15 cellular contexts compared by ENCODE assay signal in the genomic region with DNA sequence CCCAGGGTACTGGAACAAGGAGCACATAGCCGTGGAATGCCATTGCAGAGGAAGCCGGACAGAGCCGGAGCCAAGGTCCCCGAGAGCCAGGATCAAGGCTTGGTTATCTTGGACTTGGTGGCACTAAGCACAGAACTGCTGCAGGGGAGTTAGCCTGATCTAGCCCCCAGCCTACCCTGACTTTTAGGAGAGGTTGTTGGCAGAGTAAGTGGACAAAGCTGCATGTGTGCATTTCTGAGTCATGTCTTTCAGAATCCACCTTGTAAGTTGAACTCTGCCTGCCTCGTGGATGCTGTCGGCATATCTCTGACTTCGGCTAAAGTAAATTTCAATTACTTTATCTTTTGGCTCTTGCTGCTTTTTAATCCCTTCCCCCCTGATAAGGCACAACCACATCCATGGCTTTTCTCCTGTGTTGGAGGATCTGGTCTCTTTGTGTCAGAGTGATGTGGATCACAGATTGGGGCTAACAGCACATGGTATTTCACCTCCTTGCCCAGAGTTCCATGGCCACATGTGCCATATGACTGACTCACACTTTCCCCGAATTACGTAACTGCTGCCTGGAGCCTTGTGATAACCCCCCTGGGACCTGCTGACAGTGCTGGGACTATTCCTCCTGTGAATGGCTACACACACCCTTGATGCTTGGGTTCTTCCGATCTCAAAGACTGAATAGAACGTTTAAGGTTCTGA.
DNase-seq lines count a peak whose midpoint lies in the region; ATAC-seq, FAIRE-seq and TF ChIP-seq lines count a peak whose summit lies in the region.
"Had no signal": no experiment of that assay in that cellular context is flagged by ENCODE, and none has a peak within 500 bp of the region (broad histone marks: within the 10 kb centered on the region; RNA-seq: fewer than 3 reads in every experiment).

No MANE protein-coding gene starts in this region.

- peaks cover 26% of the 10 kb centered on the region for H3K4me1 ChIP-seq in A549
- no peaks in the 10 kb centered on the region for H3K4me1 ChIP-seq in GM12878 (ENCODE audit: control insufficient read depth, insufficient read depth, low read length)

- H3K27me3 ChIP-seq in GM12878 (replicated peaks in 1 of 2; ENCODE audit: control insufficient read depth in 2 of 2, insufficient read depth in 2 of 2, low read length in 1 of 2) = no peaks in the 10 kb centered on the region

- H3K4me2 ChIP-seq in A549 = peak overlapping the region; percentile 14; the same call in 2 of the 3 replicates
- no peak overlapping the region for H3K4me2 ChIP-seq in GM12878 (ENCODE audit: control insufficient read depth, insufficient read depth)

- no peak overlapping the region for H3K9ac ChIP-seq in GM12878 (ENCODE audit: control insufficient read depth, insufficient read depth, low read length)

- POLR2A ChIA-PET in A549 (lab: Yijun Ruan, JAX) (interaction anchor here (0.7 kb wide), 1 partner anchor 65 kb away, joined by 3 read pairs; no protein-coding TSS in a partner anchor), GM12878 (lab: Charles Lee) (no interaction called here)

- no peak for TF ChIP-seq EP300 in A549 (IDR thresholded peaks at IDR 0.05)
- no peak for TF ChIP-seq EP300 in GM12878 (IDR thresholded peaks at IDR 0.05; ENCODE audit: borderline replicate concordance in 1 of 2, control insufficient read depth in 1 of 2, low read depth in 2 of 2, low read length in 2 of 2)

- no peaks in the 10 kb centered on the region for H3K79me2 ChIP-seq in GM12878 (ENCODE audit: control insufficient read depth, insufficient read depth, low read length)

- TF ChIP-seq CTCF in A549 (IDR thresholded peaks at IDR 0.05) (no peak), HFF-Myc (IDR thresholded peaks at IDR 0.05; ENCODE audit: low read depth, low read length, missing control alignments) (no peak), GM12878 (IDR thresholded peaks at IDR 0.05 in 2 of 3, conservative IDR thresholded peaks at IDR 0.05 in 1 of 3; ENCODE audit: control insufficient read depth in 2 of 3, extremely low read depth in 1 of 3, insufficient read depth in 1 of 3, low read depth in 3 of 3, low read length in 3 of 3) (no peak)

- DNase-seq in A549 (ENCODE audit: low read depth in 1 of 2, low spot score in 1 of 2) = peak; percentile 9 to 40
- DNase-seq in HFF-Myc (ENCODE audit: extremely low read depth, low read depth) = peak; percentile 21
- DNase-seq in GM12878 (ENCODE audit: low read depth, low spot score) = no peak
- peak; percentile 36 for DNase-seq in iPS-NIHi7 (ENCODE audit: extremely low spot score)
- DNase-seq in HTR-8/SVneo (ENCODE audit: insufficient read length, low spot score) = no peak
- no peak for DNase-seq in immature natural killer cell
- DNase-seq: NCI-H748 treated with DMSO at 0.1 percent for 48 hours; stimulated activated CD4-positive, alpha-beta T cell treated with anti-CD3 and anti-CD28 coated beads, Interleukin-1b, Interleukin-23, amount 100 ng/mL, for 48 hours; stimulated activated naive B cell treated with anti-CD40 and anti-IgM and Interleukin-4, amounts not matched to agents 10 μg/mL and 1 μg/mL and 100 μg/mL, for 72 hours had no signal

- H3K36me3 ChIP-seq in GM12878 (ENCODE audit: control insufficient read depth in 2 of 2, insufficient read depth in 2 of 2, low read length in 1 of 2) = no peaks in the 10 kb centered on the region

- in situ Hi-C loops in GM12878 (cut with MboI) = no loop called here

- TF ChIP-seq RAD21 in A549 (conservative IDR thresholded peaks at IDR 0.05 in 1 of 2, IDR thresholded peaks at IDR 0.05 in 1 of 2) (no peak), GM12878 (IDR thresholded peaks at IDR 0.05; ENCODE audit: insufficient read depth, low read depth, low read length) (no peak)

- intact Hi-C loops in GM12878 (cut with micrococcal nuclease; ENCODE audit: unreplicated experiment) = no loop called here

- RAD21 ChIA-PET in GM12878 (lab: Charles Lee; ENCODE audit: unreplicated experiment) = no interaction called here

- BruUV-seq in GM12878 (replicated peaks; lab: Mats Ljungman, UMichigan) = no TSS peak

- no peak overlapping the region for H3K4me3 Mint-ChIP-seq in immature natural killer cell
- H3K4me3 Mint-ChIP-seq: activated naive CD8-positive, alpha-beta T cell; neural crest cell; stimulated activated naive B cell treated with anti-CD40 and anti-IgM and Interleukin-4, amounts not matched to agents 10 μg/mL and 1 μg/mL and 100 μg/mL, for 72 hours; T-helper 1 cell treated with Interleukin-12 subunit alpha and Interleukin-12 subunit beta and Interleukin-4 antibody, amounts not matched to agents 30 μg/mL and 1 μg/mL, for 36 hours had no signal

- no peak overlapping the region for H3K27ac Mint-ChIP-seq in immature natural killer cell
- H3K27ac Mint-ChIP-seq: activated naive CD8-positive, alpha-beta T cell; stimulated activated naive B cell treated with anti-CD40 and anti-IgM and Interleukin-4, amounts not matched to agents 10 μg/mL and 1 μg/mL and 100 μg/mL, for 72 hours; T-helper 1 cell treated with Interleukin-12 subunit alpha and Interleukin-12 subunit beta and Interleukin-4 antibody, amounts not matched to agents 30 μg/mL and 1 μg/mL, for 36 hours had no signal

- H3K4me3 ChIP-seq in A549 (no peak overlapping the region), HFF-Myc (replicated peaks; ENCODE audit: low read depth, low read length) (no peak overlapping the region), GM12878 (no peak overlapping the region)

- no peaks in the 10 kb centered on the region for H3K36me3 Mint-ChIP-seq in immature natural killer cell
- H3K36me3 Mint-ChIP-seq: activated naive CD8-positive, alpha-beta T cell; stimulated activated naive B cell treated with anti-CD40 and anti-IgM and Interleukin-4, amounts not matched to agents 10 μg/mL and 1 μg/mL and 100 μg/mL, for 72 hours had no signal

- ATAC-seq in A549 = peak; percentile 56 to 73
- no peak for ATAC-seq in GM12878
- no peak for ATAC-seq in GM18858 (IDR thresholded peaks at IDR 0.05; ENCODE audit: unreplicated experiment)
- no peak for ATAC-seq in GM21526 (IDR thresholded peaks at IDR 0.05; ENCODE audit: low FRiP score, unreplicated experiment)
- ATAC-seq: stimulated activated naive B cell treated with anti-CD40 and anti-IgM and Interleukin-4, amounts not matched to agents 10 μg/mL and 1 μg/mL and 100 μg/mL, for 72 hours had no signal

- 66% methylated on average over 11 of the region's 11 CpGs for WGBS in A549 (ENCODE audit: missing lambda C conversion rate)
- 37% methylated on average over 11 of the region's 11 CpGs for WGBS in GM12878 (ENCODE audit: insufficient coverage, insufficient replicate concordance, low lambda C conversion rate, missing lambda C conversion rate)

- CTCF ChIA-PET in A549 (lab: Yijun Ruan, JAX) = interaction anchor here (2.0 kb wide), 1 partner anchor 99 kb away, joined by 5 read pairs; no protein-coding TSS in a partner anchor
- CTCF ChIA-PET in GM12878 (lab: Yijun Ruan, JAX) = no interaction called here

- H2AFZ ChIP-seq in GM12878 (ENCODE audit: control insufficient read depth, low read depth, low read length) = no peak overlapping the region

- FAIRE-seq in A549 (lab: Jason Lieb, UNC) (no peak), GM12878 (lab: Jason Lieb, UNC) (no peak), HTR-8/SVneo (lab: Jason Lieb, UNC) (no peak)
- FAIRE-seq: islet of Langerhans had no signal

- peaks cover 0 to 5% (median 2%) of the 10 kb centered on the region in 3 donors for H3K27me3 Mint-ChIP-seq in immature natural killer cell (ENCODE audit: low read depth in 3 of 3)
- H3K27me3 Mint-ChIP-seq: activated naive CD8-positive, alpha-beta T cell had no signal

- H3K4me1 Mint-ChIP-seq in immature natural killer cell = no peaks in the 10 kb centered on the region
- H3K4me1 Mint-ChIP-seq: neural crest cell had no signal

- no peaks in the 10 kb centered on the region for H4K20me1 ChIP-seq in GM12878 (ENCODE audit: control insufficient read depth, insufficient read depth)

- H3K9me3 Mint-ChIP-seq in immature natural killer cell = peaks cover 0 to 2% (median 0%) of the 10 kb centered on the region in 6 donors
- H3K9me3 Mint-ChIP-seq: neural crest cell; stimulated activated naive B cell treated with anti-CD40 and anti-IgM and Interleukin-4, amounts not matched to agents 10 μg/mL and 1 μg/mL and 100 μg/mL, for 72 hours; T-helper 1 cell treated with Interleukin-12 subunit alpha and Interleukin-12 subunit beta and Interleukin-4 antibody, amounts not matched to agents 30 μg/mL and 1 μg/mL, for 36 hours had no signal

- TF ChIP-seq POLR2A in A549 (IDR thresholded peaks at IDR 0.05; ENCODE audit: low read length) (no peak), GM12878 (IDR thresholded peaks at IDR 0.05; ENCODE audit: low read depth, low read length) (no peak)

- H3K9me3 ChIP-seq in A549 = no peaks in the 10 kb centered on the region
- no peaks in the 10 kb centered on the region for H3K9me3 ChIP-seq in GM12878 (replicated peaks; ENCODE audit: control insufficient read depth, insufficient read depth, low read length)

- H3K27ac ChIP-seq in A549 = no peak overlapping the region
- no peak overlapping the region for H3K27ac ChIP-seq in GM12878 (ENCODE audit: control insufficient read depth, insufficient read depth)

- SMC1A ChIA-PET in GM12878 (lab: Charles Lee; ENCODE audit: uncharacterized antibody, unreplicated experiment) = no interaction called here

TF ChIP-seq in A549, 52 proteins besides CTCF, POLR2A, EP300 and RAD21:
- TF ChIP-seq CEBPB (IDR thresholded peaks at IDR 0.05) (peak; percentile 34 to 76; a peak in 2 of 4 replicates), SREBF2 (IDR thresholded peaks at IDR 0.05) (no peak)
- TF ChIP-seq, protein P1, sequence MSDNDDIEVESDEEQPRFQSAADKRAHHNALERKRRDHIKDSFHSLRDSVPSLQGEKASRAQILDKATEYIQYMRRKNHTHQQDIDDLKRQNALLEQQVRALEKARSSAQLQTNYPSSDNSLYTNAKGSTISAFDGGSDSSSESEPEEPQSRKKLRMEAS (IDR thresholded peaks at IDR 0.05) = peak; percentile 48; the same call in 1 of the 2 replicates
TF ChIP-seq in A549: peak in this region for 2.

TF ChIP-seq in GM12878, 131 proteins besides CTCF, POLR2A, EP300 and RAD21 (continues in another document):
- no peak for TF ChIP-seq TARDBP (IDR thresholded peaks at IDR 0.05; ENCODE audit: borderline replicate concordance)
- TF ChIP-seq EGR1 (IDR thresholded peaks at IDR 0.05; ENCODE audit: borderline replicate concordance in 1 of 2, low read depth in 2 of 2, low read length in 2 of 2) = no peak
- no peak for TF ChIP-seq BMI1 (IDR thresholded peaks at IDR 0.05; ENCODE audit: borderline replicate concordance)
- peak; percentile 38 for TF ChIP-seq MEF2B (IDR thresholded peaks at IDR 0.05; ENCODE audit: partially characterized antibody, poor library complexity, severe bottlenecking)
- TF ChIP-seq RB1 (IDR thresholded peaks at IDR 0.05; ENCODE audit: borderline replicate concordance) = no peak
- TF ChIP-seq RELA (IDR thresholded peaks at IDR 0.05; ENCODE audit: borderline replicate concordance, partially characterized antibody) = no peak

Comparison
In these comparisons a context has a peak if more than half of its experiments do, and no peak if none do; other contexts are left out.
1. ATAC-seq: peak in A549 (2 of 2); none in GM12878 (single experiment), GM18858 (single experiment) and GM21526 (single experiment).
2. DNase-seq: peak in A549 (2 of 2), HFF-Myc (single experiment) and iPS-NIHi7 (single experiment); none in GM12878 (single experiment), HTR-8/SVneo (single experiment) and immature natural killer cell (0 of 3).